1 cellular context compared by ENCODE assay signal in genomic region chr11:106959800-106960199, GRCh38.
TF ChIP-seq lines count a peak whose summit lies in the region.

No MANE protein-coding gene starts in this region.

TF ChIP-seq in GM23338, 12 proteins besides CTCF, POLR2A, EP300 and RAD21:
- no peak for TF ChIP-seq ZNF462 (CRISPR knock-in tag; IDR thresholded peaks at IDR 0.05)
- TF ChIP-seq REST (IDR thresholded peaks at IDR 0.05; ENCODE audit: unreplicated experiment) = no peak
- TF ChIP-seq CREB1 (CRISPR knock-in tag; IDR thresholded peaks at IDR 0.05; ENCODE audit: low read depth) = no peak
- TF ChIP-seq EZH2 (IDR thresholded peaks at IDR 0.05; ENCODE audit: low read depth, unreplicated experiment) = no peak
- TF ChIP-seq NANOG (IDR thresholded peaks at IDR 0.05; ENCODE audit: borderline replicate concordance) = no peak
- TF ChIP-seq EZH2phosphoT487 (IDR thresholded peaks at IDR 0.05; ENCODE audit: unreplicated experiment) = no peak
- no peak for TF ChIP-seq ZNF331 (CRISPR knock-in tag; IDR thresholded peaks at IDR 0.05; ENCODE audit: low read depth)
- no peak for TF ChIP-seq ZNF114 (CRISPR knock-in tag; IDR thresholded peaks at IDR 0.05)
- TF ChIP-seq STAT1 (IDR thresholded peaks at IDR 0.05; ENCODE audit: unreplicated experiment) = no peak
- TF ChIP-seq POLR2AphosphoS5 (IDR thresholded peaks at IDR 0.05; ENCODE audit: low read depth) = no peak
- TF ChIP-seq ETS1 (IDR thresholded peaks at IDR 0.05) = no peak
- TF ChIP-seq JUNB (IDR thresholded peaks at IDR 0.05; ENCODE audit: unreplicated experiment) = no peak
